1 cellular context compared by ENCODE assay signal in genomic region chr3:188775412-188775811, GRCh38.
TF ChIP-seq lines count a peak whose summit lies in the region.

No MANE protein-coding gene starts in this region.

TF ChIP-seq in HepG2, 621 proteins besides CTCF, POLR2A, EP300 and RAD21 (continued from another document):
- TF ChIP-seq, protein P1, sequence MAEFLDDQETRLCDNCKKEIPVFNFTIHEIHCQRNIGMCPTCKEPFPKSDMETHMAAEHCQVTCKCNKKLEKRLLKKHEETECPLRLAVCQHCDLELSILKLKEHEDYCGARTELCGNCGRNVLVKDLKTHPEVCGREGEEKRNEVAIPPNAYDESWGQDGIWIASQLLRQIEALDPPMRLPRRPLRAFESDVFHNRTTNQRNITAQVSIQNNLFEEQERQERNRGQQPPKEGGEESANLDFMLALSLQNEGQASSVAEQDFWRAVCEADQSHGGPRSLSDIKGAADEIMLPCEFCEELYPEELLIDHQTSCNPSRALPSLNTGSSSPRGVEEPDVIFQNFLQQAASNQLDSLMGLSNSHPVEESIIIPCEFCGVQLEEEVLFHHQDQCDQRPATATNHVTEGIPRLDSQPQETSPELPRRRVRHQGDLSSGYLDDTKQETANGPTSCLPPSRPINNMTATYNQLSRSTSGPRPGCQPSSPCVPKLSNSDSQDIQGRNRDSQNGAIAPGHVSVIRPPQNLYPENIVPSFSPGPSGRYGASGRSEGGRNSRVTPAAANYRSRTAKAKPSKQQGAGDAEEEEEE (CRISPR knock-in tag; IDR thresholded peaks at IDR 0.05; ENCODE audit: borderline replicate concordance), result no peak
- TF ChIP-seq ZNF558 (CRISPR knock-in tag; IDR thresholded peaks at IDR 0.05; ENCODE audit: borderline replicate concordance) (no peak), ZNF367 (CRISPR knock-in tag; IDR thresholded peaks at IDR 0.05; ENCODE audit: borderline replicate concordance) (no peak), EEA1 (CRISPR knock-in tag; IDR thresholded peaks at IDR 0.05; ENCODE audit: borderline replicate concordance) (no peak), SYNCRIP (IDR thresholded peaks at IDR 0.05; ENCODE audit: insufficient read depth, low read depth, low read length) (no peak), SNAPC2 (CRISPR knock-in tag; IDR thresholded peaks at IDR 0.05) (no peak)
- TF ChIP-seq, protein P2, sequence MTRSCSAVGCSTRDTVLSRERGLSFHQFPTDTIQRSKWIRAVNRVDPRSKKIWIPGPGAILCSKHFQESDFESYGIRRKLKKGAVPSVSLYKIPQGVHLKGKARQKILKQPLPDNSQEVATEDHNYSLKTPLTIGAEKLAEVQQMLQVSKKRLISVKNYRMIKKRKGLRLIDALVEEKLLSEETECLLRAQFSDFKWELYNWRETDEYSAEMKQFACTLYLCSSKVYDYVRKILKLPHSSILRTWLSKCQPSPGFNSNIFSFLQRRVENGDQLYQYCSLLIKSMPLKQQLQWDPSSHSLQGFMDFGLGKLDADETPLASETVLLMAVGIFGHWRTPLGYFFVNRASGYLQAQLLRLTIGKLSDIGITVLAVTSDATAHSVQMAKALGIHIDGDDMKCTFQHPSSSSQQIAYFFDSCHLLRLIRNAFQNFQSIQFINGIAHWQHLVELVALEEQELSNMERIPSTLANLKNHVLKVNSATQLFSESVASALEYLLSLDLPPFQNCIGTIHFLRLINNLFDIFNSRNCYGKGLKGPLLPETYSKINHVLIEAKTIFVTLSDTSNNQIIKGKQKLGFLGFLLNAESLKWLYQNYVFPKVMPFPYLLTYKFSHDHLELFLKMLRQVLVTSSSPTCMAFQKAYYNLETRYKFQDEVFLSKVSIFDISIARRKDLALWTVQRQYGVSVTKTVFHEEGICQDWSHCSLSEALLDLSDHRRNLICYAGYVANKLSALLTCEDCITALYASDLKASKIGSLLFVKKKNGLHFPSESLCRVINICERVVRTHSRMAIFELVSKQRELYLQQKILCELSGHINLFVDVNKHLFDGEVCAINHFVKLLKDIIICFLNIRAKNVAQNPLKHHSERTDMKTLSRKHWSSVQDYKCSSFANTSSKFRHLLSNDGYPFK (CRISPR knock-in tag; IDR thresholded peaks at IDR 0.05; ENCODE audit: borderline replicate concordance), result no peak
- TF ChIP-seq, protein P3, sequence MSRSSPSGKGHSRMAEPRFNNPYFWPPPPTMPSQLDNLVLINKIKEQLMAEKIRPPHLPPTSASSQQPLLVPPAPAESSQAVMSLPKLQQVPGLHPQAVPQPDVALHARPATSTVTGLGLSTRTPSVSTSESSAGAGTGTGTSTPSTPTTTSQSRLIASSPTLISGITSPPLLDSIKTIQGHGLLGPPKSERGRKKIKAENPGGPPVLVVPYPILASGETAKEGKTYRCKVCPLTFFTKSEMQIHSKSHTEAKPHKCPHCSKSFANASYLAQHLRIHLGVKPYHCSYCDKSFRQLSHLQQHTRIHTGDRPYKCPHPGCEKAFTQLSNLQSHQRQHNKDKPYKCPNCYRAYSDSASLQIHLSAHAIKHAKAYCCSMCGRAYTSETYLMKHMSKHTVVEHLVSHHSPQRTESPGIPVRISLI (CRISPR knock-in tag; IDR thresholded peaks at IDR 0.05; ENCODE audit: borderline replicate concordance), result no peak
